In genomic region chr9:91502913-91503649, GRCh38 we compare ENCODE assay signal across 17 cellular contexts.
"Had no signal": no experiment of that assay in that cellular context is flagged by ENCODE, and none has a peak within 500 bp of the region (broad histone marks: within the 10 kb centered on the region; RNA-seq: fewer than 3 reads in every experiment).

No MANE protein-coding gene starts in this region.

- H3K4me1 ChIP-seq: colonic mucosa, gastroesophageal sphincter, left lung, right atrium auricular region, stomach had no signal

- H3K27me3 Mint-ChIP-seq: progenitor cell of endocrine pancreas, type B pancreatic cell had no signal

- H3K27me3 ChIP-seq: colonic mucosa, gastroesophageal sphincter, heart left ventricle, left lung, right atrium auricular region, stomach had no signal

- DNase-seq: activated CD4-positive, alpha-beta T cell treated with anti-CD3 and anti-CD28 coated beads, Interleukin-2, amount 50 U/mL, for 4 hours; activated naive CD4-positive, alpha-beta T cell treated with anti-CD3 and anti-CD28 coated beads for 36 hours; activated T-cell treated with anti-CD3 and anti-CD28 coated beads, Interleukin-2, amount 50 U/mL, for 1 hour; aorta; colonic mucosa; heart left ventricle; left lung; stimulated activated CD4-positive, alpha-beta T cell treated with anti-CD3 and anti-CD28 coated beads, Interleukin-2, amount 100 ng/mL, for 24 hours; stomach had no signal

- H3K27ac Mint-ChIP-seq: activated naive CD4-positive, alpha-beta T cell treated with anti-CD3 and anti-CD28 coated beads for 36 hours; activated T-helper 2 cell treated with anti-CD3 and anti-CD28 coated beads, Interferon-gamma antibody, Interleukin-2, Interleukin-4, amounts not matched to agents 10 μg/mL and 5 μg/mL and 100 μg/mL, durations not matched to agents 14 hours and 24 hours and 36 hours; progenitor cell of endocrine pancreas; T-helper 2 cell treated with Interferon-gamma antibody and Interleukin-4, amounts not matched to agents 5 μg/mL and 100 μg/mL, for 36 hours; type B pancreatic cell had no signal

- H3K27ac ChIP-seq: colonic mucosa, gastroesophageal sphincter, heart left ventricle, left lung, right atrium auricular region, stomach had no signal

- H3K9me3 Mint-ChIP-seq: activated naive CD4-positive, alpha-beta T cell treated with anti-CD3 and anti-CD28 coated beads for 36 hours; activated T-helper 2 cell treated with anti-CD3 and anti-CD28 coated beads, Interferon-gamma antibody, Interleukin-2, Interleukin-4, amounts not matched to agents 10 μg/mL and 5 μg/mL and 100 μg/mL, durations not matched to agents 14 hours and 24 hours and 36 hours; central memory CD8-positive, alpha-beta T cell; neural crest cell; T-helper 2 cell treated with Interferon-gamma antibody and Interleukin-4, amounts not matched to agents 5 μg/mL and 100 μg/mL, for 36 hours; type B pancreatic cell had no signal

- H3K36me3 ChIP-seq: colonic mucosa, gastroesophageal sphincter, heart left ventricle, left lung, right atrium auricular region, stomach had no signal

- H3K4me3 ChIP-seq: colonic mucosa, gastroesophageal sphincter, heart left ventricle, left lung, right atrium auricular region, stomach had no signal

- H3K4me1 Mint-ChIP-seq: central memory CD8-positive, alpha-beta T cell; neural crest cell had no signal

- H3K9me3 ChIP-seq: colonic mucosa, gastroesophageal sphincter, heart left ventricle, left lung, right atrium auricular region, stomach had no signal

- ATAC-seq: gastroesophageal sphincter, heart left ventricle, left lung had no signal

- H3K4me3 Mint-ChIP-seq: activated naive CD4-positive, alpha-beta T cell treated with anti-CD3 and anti-CD28 coated beads for 36 hours; central memory CD8-positive, alpha-beta T cell; neural crest cell; T-helper 2 cell treated with Interferon-gamma antibody and Interleukin-4, amounts not matched to agents 5 μg/mL and 100 μg/mL, for 36 hours; type B pancreatic cell had no signal
